Comparison of ENCODE assay signal across 30 cellular contexts in genomic region chr4:45293335-45293734, GRCh38.
"Had no signal": no experiment of that assay in that cellular context is flagged by ENCODE, and none has a peak within 500 bp of the region (broad histone marks: within the 10 kb centered on the region; RNA-seq: fewer than 3 reads in every experiment).

No MANE protein-coding gene starts in this region.

- H3K9me3 ChIP-seq: neutrophil, pancreas, psoas muscle, right lobe of liver, sigmoid colon, testis, tibial artery, upper lobe of right lung, uterus had no signal

- H3K4me3 Mint-ChIP-seq: naive B cell; naive thymus-derived CD8-positive, alpha-beta T cell; natural killer cell treated with Interleukin-12 subunit alpha and Interleukin-12 subunit beta and Interleukin-15 and Interleukin-18, amount 100 ng/mL, for 72 hours; nephron progenitor cell; neural crest cell; stimulated activated memory B cell treated with anti-CD40 and anti-IgM and Interleukin-4, amounts not matched to agents 10 μg/mL and 1 μg/mL and 100 μg/mL, for 72 hours; stimulated activated naive CD8-positive, alpha-beta T cell treated with anti-CD3 and anti-CD28 coated beads, Interleukin-15, amount 100 ng/mL, for 72 hours; type B pancreatic cell had no signal

- H3K4me3 ChIP-seq: pancreas, psoas muscle, right lobe of liver, sigmoid colon, suprapubic skin, testis, tibial artery, transverse colon, upper lobe of right lung, uterus had no signal

- DNase-seq: naive B cell; naive thymus-derived CD8-positive, alpha-beta T cell; nephron progenitor cell; nucleus accumbens; psoas muscle; right cardiac atrium; right lobe of liver; sigmoid colon; small intestine; stimulated activated CD4-positive, alpha-beta T cell treated with anti-CD3 and anti-CD28 coated beads, Interleukin-15, amount 100 ng/mL, for 24 hours; stimulated activated CD4-positive, alpha-beta T cell treated with anti-CD3 and anti-CD28 coated beads, Interleukin-2, amount 100 ng/mL, for 24 hours; stimulated activated CD4-positive, alpha-beta T cell treated with anti-CD3 and anti-CD28 coated beads, Interleukin-2, amount 100 ng/mL, for 48 hours; stimulated activated CD4-positive, alpha-beta T cell treated with anti-CD3 and anti-CD28 coated beads, Interleukin-4, amount 100 ng/mL, for 24 hours; stimulated activated naive CD4-positive, alpha-beta T cell; stimulated activated naive CD8-positive, alpha-beta T cell treated with anti-CD3 and anti-CD28 coated beads, Interleukin-15, amount 100 ng/mL, for 72 hours; stimulated activated naive CD8-positive, alpha-beta T cell treated with anti-CD3 and anti-CD28 coated beads, Interleukin-15, Interleukin-2, amounts not matched to agents 100 U/mL and 50 U/mL, for 24 hours; substantia nigra; testis; tibial artery; transverse colon; uterus had no signal

- H3K27me3 Mint-ChIP-seq: naive B cell; naive thymus-derived CD8-positive, alpha-beta T cell; natural killer cell treated with Interleukin-12 subunit alpha and Interleukin-12 subunit beta and Interleukin-15 and Interleukin-18, amount 100 ng/mL, for 72 hours; progenitor cell of endocrine pancreas; stimulated activated memory B cell treated with anti-CD40 and anti-IgM and Interleukin-4, amounts not matched to agents 10 μg/mL and 1 μg/mL and 100 μg/mL, for 72 hours; stimulated activated naive CD8-positive, alpha-beta T cell treated with anti-CD3 and anti-CD28 coated beads, Interleukin-15, amount 100 ng/mL, for 72 hours; type B pancreatic cell had no signal

- H3K4me1 ChIP-seq: pancreas, psoas muscle, right lobe of liver, sigmoid colon, suprapubic skin, testis, tibial artery, transverse colon, upper lobe of right lung, uterus had no signal

- H3K27me3 ChIP-seq: neutrophil, pancreas, sigmoid colon, suprapubic skin, testis, tibial artery, transverse colon, upper lobe of right lung, uterus had no signal

- H3K27ac ChIP-seq: neutrophil, pancreas, psoas muscle, right lobe of liver, sigmoid colon, suprapubic skin, testis, tibial artery, transverse colon, upper lobe of right lung, uterus had no signal

- FAIRE-seq: pancreas, small intestine had no signal

- H3K36me3 ChIP-seq: neutrophil, pancreas, right lobe of liver, sigmoid colon, suprapubic skin, tibial artery, transverse colon, upper lobe of right lung, uterus had no signal

- H3K4me1 Mint-ChIP-seq: naive B cell; naive thymus-derived CD8-positive, alpha-beta T cell; nephron progenitor cell; neural crest cell; stimulated activated memory B cell treated with anti-CD40 and anti-IgM and Interleukin-4, amounts not matched to agents 10 μg/mL and 1 μg/mL and 100 μg/mL, for 72 hours; stimulated activated naive CD8-positive, alpha-beta T cell treated with anti-CD3 and anti-CD28 coated beads, Interleukin-15, amount 100 ng/mL, for 72 hours had no signal

- H3K27ac Mint-ChIP-seq: naive thymus-derived CD8-positive, alpha-beta T cell; natural killer cell treated with Interleukin-12 subunit alpha and Interleukin-12 subunit beta and Interleukin-15 and Interleukin-18, amount 100 ng/mL, for 72 hours; nephron progenitor cell; progenitor cell of endocrine pancreas; stimulated activated memory B cell treated with anti-CD40 and anti-IgM and Interleukin-4, amounts not matched to agents 10 μg/mL and 1 μg/mL and 100 μg/mL, for 72 hours; type B pancreatic cell had no signal

- H3K36me3 Mint-ChIP-seq: naive B cell; naive thymus-derived CD8-positive, alpha-beta T cell; stimulated activated memory B cell treated with anti-CD40 and anti-IgM and Interleukin-4, amounts not matched to agents 10 μg/mL and 1 μg/mL and 100 μg/mL, for 72 hours; type B pancreatic cell had no signal
